Comparison of ENCODE assay signal across 17 cellular contexts in genomic region chr6:90677440-90677839, GRCh38.
DNase-seq lines count a peak whose midpoint lies in the region; ATAC-seq, FAIRE-seq and TF ChIP-seq lines count a peak whose summit lies in the region.
"Had no signal": no experiment of that assay in that cellular context is flagged by ENCODE, and none has a peak within 500 bp of the region (broad histone marks: within the 10 kb centered on the region; RNA-seq: fewer than 3 reads in every experiment).

No MANE protein-coding gene starts in this region.

- no peak overlapping the region for H3K9ac ChIP-seq in HepG2 (ENCODE audit: insufficient read depth, low read depth, low read length)

- TF ChIP-seq RAD21 in HepG2 (CRISPR knock-in tag; IDR thresholded peaks at IDR 0.05) = no peak

- intact Hi-C loops in HepG2 (cut with micrococcal nuclease; ENCODE audit: unreplicated experiment) (no loop called here), right lobe of liver (cut with DNase I) (no loop called here)

- no peak overlapping the region for H3K27ac ChIP-seq in HepG2 (ENCODE audit: extremely low read length, insufficient read depth, low read length)
- no peak overlapping the region for H3K27ac ChIP-seq in right lobe of liver
- H3K27ac ChIP-seq: left ventricle myocardium inferior, psoas muscle, uterus had no signal

- H3K4me1 ChIP-seq in HepG2 (ENCODE audit: insufficient read depth, low read length) (no peaks in the 10 kb centered on the region), right lobe of liver (no peaks in the 10 kb centered on the region), HAP-1 (no peaks in the 10 kb centered on the region)
- H3K4me1 ChIP-seq: left ventricle myocardium inferior, psoas muscle, uterus had no signal

- peaks cover 0 to 11% of the 10 kb centered on the region in 2 experiments; a peak in 1 of 5 replicates for H3K27me3 ChIP-seq in HepG2 (ENCODE audit: control insufficient read depth in 1 of 2, insufficient read depth in 2 of 2, low read length in 2 of 2)
- H3K27me3 ChIP-seq in right lobe of liver = no peaks in the 10 kb centered on the region
- peaks cover 17% of the 10 kb centered on the region for H3K27me3 ChIP-seq in HAP-1 (ENCODE audit: low read depth)
- H3K27me3 ChIP-seq: uterus had no signal

- H3K4me3 ChIP-seq in HepG2 (replicated peaks in 1 of 3; ENCODE audit: insufficient read depth in 1 of 3, low read depth in 2 of 3, low read length in 3 of 3) = no peak overlapping the region
- no peak overlapping the region for H3K4me3 ChIP-seq in right lobe of liver
- no peak overlapping the region for H3K4me3 ChIP-seq in HAP-1
- H3K4me3 ChIP-seq: left ventricle myocardium inferior, mucosa of descending colon, psoas muscle, uterus had no signal

- TF ChIP-seq POLR2A in HepG2 (IDR thresholded peaks at IDR 0.05; ENCODE audit: insufficient read depth in 1 of 2, low read depth in 2 of 2, low read length in 2 of 2) (no peak), right lobe of liver (IDR thresholded peaks at IDR 0.05) (no peak)

- POLR2A ChIA-PET in HepG2 (lab: Yijun Ruan, JAX) = no interaction called here

- CTCF ChIA-PET in HepG2 (lab: Yijun Ruan, JAX; ENCODE audit: low intra/inter-chr PET ratio, low total read pairs) = no interaction called here

- no peak for FAIRE-seq in HepG2 (lab: Jason Lieb, UNC)

- ATAC-seq in HepG2 (no peak), right lobe of liver (no peak), HG03139 (IDR thresholded peaks at IDR 0.05; ENCODE audit: unreplicated experiment) (no peak)
- ATAC-seq: activated naive CD4-positive, alpha-beta T cell treated with anti-CD3 and anti-CD28 coated beads, Interleukin-2, amount 50 U/mL, for 72 hours; mucosa of descending colon; psoas muscle had no signal

- WGBS in HepG2 (ENCODE audit: low lambda C conversion rate) = 0% methylated on average over 4 of the region's 4 CpGs
- 37% methylated on average over 4 of the region's 4 CpGs for WGBS in right lobe of liver (ENCODE audit: insufficient coverage, low coverage, low lambda C conversion rate, missing lambda C conversion rate)

- H3K9me3 ChIP-seq in HepG2 (ENCODE audit: low read length) = no peaks in the 10 kb centered on the region
- H3K9me3 ChIP-seq in right lobe of liver = no peaks in the 10 kb centered on the region
- no peaks in the 10 kb centered on the region for H3K9me3 ChIP-seq in HAP-1
- H3K9me3 ChIP-seq: left ventricle myocardium inferior, mucosa of descending colon, psoas muscle, uterus had no signal

- TF ChIP-seq CTCF in HepG2 (CRISPR knock-in tag; IDR thresholded peaks at IDR 0.05) (no peak), right lobe of liver (IDR thresholded peaks at IDR 0.05) (no peak)

- H3K79me2 ChIP-seq in HepG2 (ENCODE audit: insufficient read depth, low read length) = no peaks in the 10 kb centered on the region

- H2AFZ ChIP-seq in HepG2 (ENCODE audit: low read length) = no peak overlapping the region

- in situ Hi-C loops in HepG2 (cut with HindIII; ENCODE audit: extremely low pct_ligation_motif_present, low pct_unique_long_range_greater_than_20kb) = no loop called here
- in situ Hi-C loops in HAP-1 (cut with MboI; ENCODE audit: low sequenced_read_pairs) = no loop called here

- no peak overlapping the region for H3K4me2 ChIP-seq in HepG2 (ENCODE audit: low read depth, low read length)

- H3K36me3 ChIP-seq in HepG2 (replicated peaks in 1 of 2; ENCODE audit: control insufficient read depth in 1 of 2, insufficient read depth in 2 of 2, low read length in 2 of 2) = no peaks in the 10 kb centered on the region
- H3K36me3 ChIP-seq in right lobe of liver = no peaks in the 10 kb centered on the region
- H3K36me3 ChIP-seq in HAP-1 (replicated peaks) = no peaks in the 10 kb centered on the region
- H3K36me3 ChIP-seq: left ventricle myocardium inferior, uterus had no signal

- no peaks in the 10 kb centered on the region for H4K20me1 ChIP-seq in HepG2 (ENCODE audit: insufficient read depth, low read length)

- no peak for TF ChIP-seq EP300 in HepG2 (IDR thresholded peaks at IDR 0.05; ENCODE audit: low read depth in 2 of 2, low read length in 2 of 2)
- no peak for TF ChIP-seq EP300 in HepG2 (CRISPR knock-in tag; IDR thresholded peaks at IDR 0.05; ENCODE audit: borderline replicate concordance)

- no peak for DNase-seq in HepG2 (ENCODE audit: low spot score)
- DNase-seq in right lobe of liver = no peak
- DNase-seq in NCI-H187 treated with DMSO at 0.1 percent for 48 hours (lab: John Stamatoyannopoulos, UW) = peak; percentile 46
- DNase-seq in NCI-H82 treated with DMSO at 0.1 percent for 48 hours (lab: John Stamatoyannopoulos, UW; ENCODE audit: unreplicated experiment) = peak; percentile 22
- no peak for DNase-seq in GF-D8 (lab: John Stamatoyannopoulos, UW)
- DNase-seq in superior temporal gyrus (ENCODE audit: extremely low spot score) = no peak
- no peak for DNase-seq in HAP-1 (ENCODE audit: low spot score in 2 of 2)
- DNase-seq: CD4-positive, alpha-beta T cell; head of caudate nucleus; left ventricle myocardium inferior; mucosa of descending colon; psoas muscle; stimulated activated CD4-positive, alpha-beta T cell treated with anti-CD3 and anti-CD28 coated beads, Interleukin-4, amount 100 ng/mL, for 4 hours; SW 1271; uterus had no signal

- no TSS peak for BruUV-seq in HepG2 (replicated peaks; lab: Mats Ljungman, UMichigan)

TF ChIP-seq in HepG2, 621 proteins besides CTCF, POLR2A, EP300 and RAD21:
- TF ChIP-seq WIZ (CRISPR knock-in tag; IDR thresholded peaks at IDR 0.05) (no peak), CREB1 (IDR thresholded peaks at IDR 0.05) (peak; percentile 29; the same call in 1 of the 2 replicates), CREB1 (CRISPR knock-in tag; IDR thresholded peaks at IDR 0.05) (no peak)
TF ChIP-seq in HepG2: peak in this region for 1.

Comparison
In these comparisons a context has a peak if more than half of its experiments do, and no peak if none do; other contexts are left out.
1. DNase-seq: peak in NCI-H187 treated with DMSO at 0.1 percent for 48 hours (single experiment) and NCI-H82 treated with DMSO at 0.1 percent for 48 hours (single experiment); none in HepG2 (single experiment), right lobe of liver (0 of 3), GF-D8 (single experiment), superior temporal gyrus (single experiment) and HAP-1 (0 of 2).